36 cellular contexts compared by ENCODE assay signal in the genomic region with DNA sequence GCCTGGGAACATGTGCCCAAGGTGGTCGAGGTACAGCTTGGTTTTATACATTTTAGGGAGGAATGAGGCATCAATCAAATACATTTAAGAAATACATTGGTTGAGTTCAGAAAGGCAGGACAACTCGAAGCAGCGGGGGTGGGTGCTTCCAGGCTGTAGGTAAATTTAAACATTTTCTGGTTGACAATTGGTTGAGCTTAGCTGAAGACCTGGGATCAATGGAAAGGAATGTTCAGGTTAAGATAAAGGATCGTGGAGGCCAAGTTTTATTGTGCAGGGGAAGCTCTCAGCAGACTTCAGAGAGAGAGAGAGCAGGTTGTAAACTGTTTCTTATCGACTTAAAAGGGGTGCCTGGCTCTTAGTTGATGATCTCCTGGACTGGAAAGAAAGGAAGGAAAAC. TPM values are rescaled to one million over a fixed set of nuclear protein-coding genes. Genes with fewer than 3 reads are reported as not detected.
"Had no signal": no experiment of that assay in that cellular context is flagged by ENCODE, and none has a peak within 500 bp of the region (broad histone marks: within the 10 kb centered on the region; RNA-seq: fewer than 3 reads in every experiment).

No MANE protein-coding gene starts in this region.

- DNase-seq: activated CD4-positive, alpha-beta memory T cell treated with anti-CD3 and anti-CD28 coated beads for 36 hours; activated CD4-positive, alpha-beta T cell treated with anti-CD3 and anti-CD28 coated beads, Interleukin-2, amount 10 ng/mL, durations not matched to agents 24 days and 14 days; activated CD4-positive, CD25-positive, alpha-beta regulatory T cell treated with anti-CD3 and anti-CD28 coated beads, Interleukin-2, amount 50 U/mL, for 72 hours; activated CD8-positive, alpha-beta memory T cell treated with anti-CD3 and anti-CD28 coated beads, Interleukin-2, amount 50 U/mL, for 4 hours; activated gamma-delta T cell; activated naive CD4-positive, alpha-beta T cell treated with anti-CD3 and anti-CD28 coated beads, Interleukin-2, amount 10 ng/mL, durations not matched to agents 7 days and 5 days; activated naive CD8-positive, alpha-beta T cell treated with anti-CD3 and anti-CD28 coated beads, Interleukin-2, amount 10 ng/mL, durations not matched to agents 7 days and 5 days; activated T-cell treated with anti-CD3 and anti-CD28 coated beads, Interleukin-2, amount 50 U/mL, for 1 hour; central memory CD4-positive, alpha-beta T cell; foreskin keratinocyte; heart left ventricle; left lung; lower lobe of right lung; mesenchymal stem cell; mucosa of descending colon; retina; sigmoid colon; small intestine; stimulated activated CD4-positive, alpha-beta T cell treated with anti-CD3 and anti-CD28 coated beads, Interleukin-4, amount 100 ng/mL, for 24 hours; stimulated activated naive CD8-positive, alpha-beta T cell treated with anti-CD3 and anti-CD28 coated beads, Interleukin-15, amount 100 ng/mL, for 72 hours; substantia nigra; T1000; upper lobe of left lung; WERI-Rb-1 had no signal

- H3K4me1 Mint-ChIP-seq: activated naive CD4-positive, alpha-beta T cell treated with anti-CD3 and anti-CD28 coated beads, Interleukin-2, amount 10 ng/mL, durations not matched to agents 7 days and 5 days; activated naive CD8-positive, alpha-beta T cell treated with anti-CD3 and anti-CD28 coated beads, Interleukin-2, amount 10 ng/mL, durations not matched to agents 7 days and 5 days; stimulated activated effector memory CD8-positive, alpha-beta T cell treated with anti-CD3 and anti-CD28 coated beads, Interleukin-12 subunit alpha, Interleukin-12 subunit beta, amount 100 ng/mL, for 72 hours had no signal

- H3K36me3 Mint-ChIP-seq: activated CD4-positive, alpha-beta memory T cell treated with anti-CD3 and anti-CD28 coated beads for 36 hours; activated naive CD4-positive, alpha-beta T cell treated with anti-CD3 and anti-CD28 coated beads, Interleukin-2, amount 10 ng/mL, durations not matched to agents 7 days and 5 days; activated naive CD8-positive, alpha-beta T cell treated with anti-CD3 and anti-CD28 coated beads, Interleukin-2, amount 10 ng/mL, durations not matched to agents 7 days and 5 days; brain; natural killer cell treated with Interleukin-12 subunit alpha and Interleukin-12 subunit beta and Interleukin-15 and Interleukin-18, amount 100 ng/mL, for 72 hours; stimulated activated effector memory CD8-positive, alpha-beta T cell treated with anti-CD3 and anti-CD28 coated beads, Interleukin-12 subunit alpha, Interleukin-12 subunit beta, amount 100 ng/mL, for 72 hours had no signal

- H3K4me3 Mint-ChIP-seq: activated CD4-positive, alpha-beta memory T cell treated with anti-CD3 and anti-CD28 coated beads for 36 hours; activated CD4-positive, alpha-beta T cell treated with anti-CD3 and anti-CD28 coated beads, Interleukin-2, amount 10 ng/mL, durations not matched to agents 24 days and 14 days; activated naive CD4-positive, alpha-beta T cell treated with anti-CD3 and anti-CD28 coated beads, Interleukin-2, amount 10 ng/mL, durations not matched to agents 7 days and 5 days; activated naive CD8-positive, alpha-beta T cell treated with anti-CD3 and anti-CD28 coated beads, Interleukin-2, amount 10 ng/mL, durations not matched to agents 7 days and 5 days; activated T-helper 1 cell treated with anti-CD3 and anti-CD28 coated beads, Interleukin-12 subunit alpha, Interleukin-12 subunit beta, Interleukin-2, Interleukin-4 antibody, amounts not matched to agents 30 ng/mL and 10 ng/mL and 1 ng/mL, durations not matched to agents 14 hours and 24 hours and 36 hours; natural killer cell treated with Interleukin-12 subunit alpha and Interleukin-12 subunit beta and Interleukin-15 and Interleukin-18, amount 100 ng/mL, for 72 hours; stimulated activated effector memory CD8-positive, alpha-beta T cell treated with anti-CD3 and anti-CD28 coated beads, Interleukin-12 subunit alpha, Interleukin-12 subunit beta, amount 100 ng/mL, for 72 hours; stimulated activated naive CD8-positive, alpha-beta T cell treated with anti-CD3 and anti-CD28 coated beads, Interleukin-15, amount 100 ng/mL, for 72 hours; T-helper 1 cell treated with Interleukin-12 subunit alpha and Interleukin-12 subunit beta and Interleukin-4 antibody, amounts not matched to agents 30 μg/mL and 1 μg/mL, for 36 hours had no signal

- H3K4me1 ChIP-seq: ascending aorta, esophagus muscularis mucosa, foreskin keratinocyte, heart left ventricle, left lung, lower lobe of right lung, prostate gland, sigmoid colon, vagina had no signal

- H3K4me3 ChIP-seq: ascending aorta, esophagus muscularis mucosa, heart left ventricle, left lung, lower lobe of right lung, mucosa of descending colon, prostate gland, sigmoid colon, upper lobe of left lung, vagina had no signal

- H3K27ac Mint-ChIP-seq: activated CD4-positive, alpha-beta memory T cell treated with anti-CD3 and anti-CD28 coated beads for 36 hours; activated CD4-positive, alpha-beta T cell treated with anti-CD3 and anti-CD28 coated beads, Interleukin-2, amount 10 ng/mL, durations not matched to agents 24 days and 14 days; activated naive CD4-positive, alpha-beta T cell treated with anti-CD3 and anti-CD28 coated beads, Interleukin-2, amount 10 ng/mL, durations not matched to agents 7 days and 5 days; activated naive CD8-positive, alpha-beta T cell treated with anti-CD3 and anti-CD28 coated beads, Interleukin-2, amount 10 ng/mL, durations not matched to agents 7 days and 5 days; activated T-helper 1 cell treated with anti-CD3 and anti-CD28 coated beads, Interleukin-12 subunit alpha, Interleukin-12 subunit beta, Interleukin-2, Interleukin-4 antibody, amounts not matched to agents 30 ng/mL and 10 ng/mL and 1 ng/mL, durations not matched to agents 14 hours and 24 hours and 36 hours; natural killer cell treated with Interleukin-12 subunit alpha and Interleukin-12 subunit beta and Interleukin-15 and Interleukin-18, amount 100 ng/mL, for 72 hours; stimulated activated effector memory CD8-positive, alpha-beta T cell treated with anti-CD3 and anti-CD28 coated beads, Interleukin-12 subunit alpha, Interleukin-12 subunit beta, amount 100 ng/mL, for 72 hours; stimulated activated naive CD8-positive, alpha-beta T cell treated with anti-CD3 and anti-CD28 coated beads, Interleukin-15, amount 100 ng/mL, for 72 hours; T-helper 1 cell treated with Interleukin-12 subunit alpha and Interleukin-12 subunit beta and Interleukin-4 antibody, amounts not matched to agents 30 μg/mL and 1 μg/mL, for 36 hours had no signal

- H3K36me3 ChIP-seq: ascending aorta, esophagus muscularis mucosa, heart left ventricle, left lung, lower lobe of right lung, prostate gland, sigmoid colon, upper lobe of left lung, vagina, WERI-Rb-1 had no signal

- H3K9me3 Mint-ChIP-seq: activated CD4-positive, alpha-beta memory T cell treated with anti-CD3 and anti-CD28 coated beads for 36 hours; activated CD4-positive, alpha-beta T cell treated with anti-CD3 and anti-CD28 coated beads, Interleukin-2, amount 10 ng/mL, durations not matched to agents 24 days and 14 days; activated naive CD4-positive, alpha-beta T cell treated with anti-CD3 and anti-CD28 coated beads, Interleukin-2, amount 10 ng/mL, durations not matched to agents 7 days and 5 days; activated naive CD8-positive, alpha-beta T cell treated with anti-CD3 and anti-CD28 coated beads, Interleukin-2, amount 10 ng/mL, durations not matched to agents 7 days and 5 days; activated T-helper 1 cell treated with anti-CD3 and anti-CD28 coated beads, Interleukin-12 subunit alpha, Interleukin-12 subunit beta, Interleukin-2, Interleukin-4 antibody, amounts not matched to agents 30 ng/mL and 10 ng/mL and 1 ng/mL, durations not matched to agents 14 hours and 24 hours and 36 hours; natural killer cell treated with Interleukin-12 subunit alpha and Interleukin-12 subunit beta and Interleukin-15 and Interleukin-18, amount 100 ng/mL, for 72 hours; stimulated activated effector memory CD8-positive, alpha-beta T cell treated with anti-CD3 and anti-CD28 coated beads, Interleukin-12 subunit alpha, Interleukin-12 subunit beta, amount 100 ng/mL, for 72 hours; stimulated activated naive CD8-positive, alpha-beta T cell treated with anti-CD3 and anti-CD28 coated beads, Interleukin-15, amount 100 ng/mL, for 72 hours; T-helper 1 cell treated with Interleukin-12 subunit alpha and Interleukin-12 subunit beta and Interleukin-4 antibody, amounts not matched to agents 30 μg/mL and 1 μg/mL, for 36 hours had no signal

- H3K27ac ChIP-seq: ascending aorta, esophagus muscularis mucosa, foreskin keratinocyte, heart left ventricle, left lung, lower lobe of right lung, prostate gland, sigmoid colon, upper lobe of left lung, vagina, WERI-Rb-1 had no signal

- H3K27me3 ChIP-seq: ascending aorta, foreskin keratinocyte, upper lobe of left lung, vagina had no signal

- H3K9me3 ChIP-seq: ascending aorta, esophagus muscularis mucosa, heart left ventricle, left lung, lower lobe of right lung, mucosa of descending colon, prostate gland, sigmoid colon, upper lobe of left lung, vagina had no signal

- ATAC-seq: foreskin keratinocyte; heart left ventricle; left lung; lower lobe of right lung; mucosa of descending colon; natural killer cell treated with Interleukin-12 subunit alpha and Interleukin-12 subunit beta and Interleukin-15 and Interleukin-18, amount 100 ng/mL, for 72 hours; stimulated activated effector memory CD8-positive, alpha-beta T cell treated with anti-CD3 and anti-CD28 coated beads, Interleukin-12 subunit alpha, Interleukin-12 subunit beta, amount 100 ng/mL, for 72 hours; stimulated activated naive CD8-positive, alpha-beta T cell treated with anti-CD3 and anti-CD28 coated beads, Interleukin-15, amount 100 ng/mL, for 72 hours had no signal

RNA-seq across cellular contexts. Expression of gene CPN2, which starts 11.3 kb away (rescaled TPM):
- total RNA-seq: activated CD4-positive, alpha-beta memory T cell treated with anti-CD3 and anti-CD28 coated beads for 36 hours; activated CD4-positive, alpha-beta T cell treated with anti-CD3 and anti-CD28 coated beads, Interleukin-2, amount 10 ng/mL, durations not matched to agents 24 days and 14 days; activated CD8-positive, alpha-beta memory T cell treated with anti-CD3 and anti-CD28 coated beads for 36 hours; activated naive CD8-positive, alpha-beta T cell treated with anti-CD3 and anti-CD28 coated beads, Interleukin-2, amount 10 ng/mL, durations not matched to agents 7 days and 5 days; activated T-helper 1 cell treated with anti-CD3 and anti-CD28 coated beads, Interleukin-12 subunit alpha, Interleukin-12 subunit beta, Interleukin-2, Interleukin-4 antibody, amounts not matched to agents 30 ng/mL and 10 ng/mL and 1 ng/mL, durations not matched to agents 14 hours and 24 hours and 36 hours; ascending aorta; esophagus muscularis mucosa; foreskin keratinocyte; left lung; lower lobe of right lung; myocyte; natural killer cell treated with Interleukin-12 subunit alpha and Interleukin-12 subunit beta and Interleukin-15 and Interleukin-18, amount 100 ng/mL, for 72 hours; osteocyte; sigmoid colon; vagina had no signal
- polyA plus RNA-seq: foreskin keratinocyte, small intestine had no signal

RNA-seq across cellular contexts. Expression of gene LRRC15, which starts 29.7 kb away (rescaled TPM):
- total RNA-seq: activated CD4-positive, alpha-beta memory T cell treated with anti-CD3 and anti-CD28 coated beads for 36 hours; activated CD4-positive, alpha-beta T cell treated with anti-CD3 and anti-CD28 coated beads, Interleukin-2, amount 10 ng/mL, durations not matched to agents 24 days and 14 days; activated CD8-positive, alpha-beta memory T cell treated with anti-CD3 and anti-CD28 coated beads for 36 hours; activated naive CD8-positive, alpha-beta T cell treated with anti-CD3 and anti-CD28 coated beads, Interleukin-2, amount 10 ng/mL, durations not matched to agents 7 days and 5 days; activated T-helper 1 cell treated with anti-CD3 and anti-CD28 coated beads, Interleukin-12 subunit alpha, Interleukin-12 subunit beta, Interleukin-2, Interleukin-4 antibody, amounts not matched to agents 30 ng/mL and 10 ng/mL and 1 ng/mL, durations not matched to agents 14 hours and 24 hours and 36 hours; ascending aorta; foreskin keratinocyte; myocyte; natural killer cell treated with Interleukin-12 subunit alpha and Interleukin-12 subunit beta and Interleukin-15 and Interleukin-18, amount 100 ng/mL, for 72 hours; vagina had no signal
- polyA plus RNA-seq: foreskin keratinocyte had no signal

RNA-seq across cellular contexts. Expression of gene GP5, which starts 59.2 kb away (rescaled TPM):
- total RNA-seq: foreskin keratinocyte, myocyte, osteocyte, prostate gland, vagina had no signal
- polyA plus RNA-seq: foreskin keratinocyte had no signal
